In genomic region chr14:94863366-94863765, GRCh38 we compare ENCODE assay signal across 32 cellular contexts.
DNase-seq lines count a peak whose midpoint lies in the region; ATAC-seq, FAIRE-seq and TF ChIP-seq lines count a peak whose summit lies in the region.
"Had no signal": no experiment of that assay in that cellular context is flagged by ENCODE, and none has a peak within 500 bp of the region (broad histone marks: within the 10 kb centered on the region; RNA-seq: fewer than 3 reads in every experiment).

No MANE protein-coding gene starts in this region.

- no peaks in the 10 kb centered on the region for H3K36me3 Mint-ChIP-seq in activated T-cell treated with anti-CD3 and anti-CD28 coated beads, Interleukin-2, amount 50 U/mL, for 72 hours (ENCODE audit: insufficient read depth in 2 of 2)
- H3K36me3 Mint-ChIP-seq: CD14-positive monocyte; CD4-positive, alpha-beta memory T cell; CD4-positive, CD25-positive, alpha-beta regulatory T cell; CD8-positive, alpha-beta memory T cell; CD8-positive, alpha-beta T cell had no signal

- H3K36me3 ChIP-seq in HEK293 (ENCODE audit: control insufficient read depth in 2 of 2, insufficient read depth in 1 of 2, low read length in 2 of 2), result no peaks in the 10 kb centered on the region
- H3K36me3 ChIP-seq: BE2C; BLaER1; BLaER1 treated with 17β-estradiol and CSF1 and Interleukin-3, amounts not matched to agents 10 nM and 100 nM had no signal

- H3K27me3 Mint-ChIP-seq in activated T-cell treated with anti-CD3 and anti-CD28 coated beads, Interleukin-2, amount 50 U/mL, for 72 hours (ENCODE audit: low read depth), result peaks cover 30% of the 10 kb centered on the region

- H3K4me1 ChIP-seq in A549 (no peaks in the 10 kb centered on the region), HEK293 (ENCODE audit: control insufficient read depth, insufficient read depth, low read length) (no peaks in the 10 kb centered on the region)
- H3K4me1 ChIP-seq: BE2C, Caco-2 had no signal

- POLR2A ChIA-PET in A549 (lab: Yijun Ruan, JAX) (no interaction called here), HEK293 (lab: Yijun Ruan, JAX) (no interaction called here)

- H3K4me2 ChIP-seq in A549, result no peak overlapping the region
- H3K4me2 ChIP-seq: BLaER1; BLaER1 treated with 17β-estradiol and CSF1 and Interleukin-3, amounts not matched to agents 10 nM and 100 nM had no signal

- no peaks in the 10 kb centered on the region for H3K4me1 Mint-ChIP-seq in activated T-cell treated with anti-CD3 and anti-CD28 coated beads, Interleukin-2, amount 50 U/mL, for 72 hours (ENCODE audit: low read depth)
- H3K4me1 Mint-ChIP-seq: B cell; CD14-positive monocyte; CD4-positive, alpha-beta memory T cell; CD4-positive, CD25-positive, alpha-beta regulatory T cell; CD8-positive, alpha-beta memory T cell had no signal

- 63% methylated on average over 5 of the region's 5 CpGs for WGBS in A549 (ENCODE audit: missing lambda C conversion rate)

- H3K4me3 Mint-ChIP-seq in activated T-cell treated with anti-CD3 and anti-CD28 coated beads, Interleukin-2, amount 50 U/mL, for 72 hours, result no peak overlapping the region
- H3K4me3 Mint-ChIP-seq: B cell; CD14-positive monocyte; CD4-positive, alpha-beta memory T cell; CD4-positive, alpha-beta T cell; CD4-positive, CD25-positive, alpha-beta regulatory T cell; CD8-positive, alpha-beta memory T cell; CD8-positive, alpha-beta T cell had no signal

- TF ChIP-seq EP300 in A549 (IDR thresholded peaks at IDR 0.05), result no peak

- H3K9me3 Mint-ChIP-seq in activated T-cell treated with anti-CD3 and anti-CD28 coated beads, Interleukin-2, amount 50 U/mL, for 72 hours, result no peaks in the 10 kb centered on the region
- H3K9me3 Mint-ChIP-seq: CD4-positive, alpha-beta T cell; CD8-positive, alpha-beta T cell had no signal

- TF ChIP-seq CTCF in A549 (IDR thresholded peaks at IDR 0.05) (no peak), HEK293 (tag by site-specific recombination; IDR thresholded peaks at IDR 0.05) (no peak)

- H3K4me3 ChIP-seq in A549 (no peak overlapping the region), HEK293 (ENCODE audit: low read depth, low read length) (no peak overlapping the region)
- H3K4me3 ChIP-seq: BLaER1; BLaER1 treated with 17β-estradiol and CSF1 and Interleukin-3, amounts not matched to agents 10 nM and 100 nM had no signal

- FAIRE-seq in A549 (lab: Jason Lieb, UNC), result no peak
- FAIRE-seq: A204.1, D721Med had no signal

- CTCF ChIA-PET in A549 (lab: Yijun Ruan, JAX) (no interaction called here), HEK293 (lab: Yijun Ruan, JAX) (no interaction called here)

- TF ChIP-seq RAD21 in A549 (conservative IDR thresholded peaks at IDR 0.05 in 1 of 2, IDR thresholded peaks at IDR 0.05 in 1 of 2), result no peak

- H3K27ac ChIP-seq in A549 (no peak overlapping the region), HEK293 (ENCODE audit: extremely low read depth, low read depth, low read length) (no peak overlapping the region)
- H3K27ac ChIP-seq: 22Rv1; BLaER1; BLaER1 treated with 17β-estradiol and CSF1 and Interleukin-3, amounts not matched to agents 10 nM and 100 nM; C4-2B had no signal

- ATAC-seq in A549, result no peak
- ATAC-seq in HG02642 (IDR thresholded peaks at IDR 0.05; ENCODE audit: poor library complexity, unreplicated experiment), result no peak
- ATAC-seq in activated T-cell treated with anti-CD3 and anti-CD28 coated beads, Interleukin-2, amount 50 U/mL, for 72 hours (replicated peaks in 1 of 2), result no peak
- ATAC-seq: CD8-positive, alpha-beta T cell had no signal

- H3K9me3 ChIP-seq in A549 (no peaks in the 10 kb centered on the region), HEK293 (ENCODE audit: control insufficient read depth, insufficient read depth, low read depth, low read length) (no peaks in the 10 kb centered on the region)
- H3K9me3 ChIP-seq: BE2C; BLaER1; BLaER1 treated with 17β-estradiol and CSF1 and Interleukin-3, amounts not matched to agents 10 nM and 100 nM; Caco-2 had no signal

- DNase-seq in A549 (ENCODE audit: low read depth in 1 of 2, low spot score in 1 of 2), result no peak
- no peak for DNase-seq in activated T-cell treated with anti-CD3 and anti-CD28 coated beads, Interleukin-2, amount 50 U/mL, for 72 hours
- DNase-seq: 8988T; ACHN; AML-193; BE2C; C1 segment of cervical spinal cord; Caco-2; Calu3; CD4-positive, alpha-beta memory T cell; CD4-positive, alpha-beta T cell; CD4-positive, CD25-positive, alpha-beta regulatory T cell; CD8-positive, alpha-beta memory T cell; CD8-positive, alpha-beta T cell; COR-L47; DMS 273 treated with DMSO at 0.1 percent for 48 hours; DMS153; DMS53; DMS79; DMS79 treated with DMSO at 0.1 percent for 48 hours; DND-41; EL had no signal

- no peak overlapping the region for H3K27ac Mint-ChIP-seq in activated T-cell treated with anti-CD3 and anti-CD28 coated beads, Interleukin-2, amount 50 U/mL, for 72 hours
- H3K27ac Mint-ChIP-seq: B cell; CD14-positive monocyte; CD4-positive, alpha-beta memory T cell; CD4-positive, alpha-beta T cell; CD4-positive, CD25-positive, alpha-beta regulatory T cell; CD8-positive, alpha-beta memory T cell; CD8-positive, alpha-beta T cell had no signal

- no peak for TF ChIP-seq POLR2A in A549 (IDR thresholded peaks at IDR 0.05; ENCODE audit: low read length)

TF ChIP-seq in A549, 52 proteins besides CTCF, POLR2A, EP300 and RAD21:
- TF ChIP-seq ZC3H11A (IDR thresholded peaks at IDR 0.05) (peak; percentile 76), CBX8 (IDR thresholded peaks at IDR 0.05) (no peak), HOXB13 (CRISPR knock-in tag; IDR thresholded peaks at IDR 0.05; ENCODE audit: low read depth) (no peak), ZSCAN20 (CRISPR knock-in tag; IDR thresholded peaks at IDR 0.05) (no peak)

TF ChIP-seq in HEK293, 187 proteins besides CTCF, POLR2A, EP300 and RAD21 (continues in another document):
- TF ChIP-seq, protein P1, sequence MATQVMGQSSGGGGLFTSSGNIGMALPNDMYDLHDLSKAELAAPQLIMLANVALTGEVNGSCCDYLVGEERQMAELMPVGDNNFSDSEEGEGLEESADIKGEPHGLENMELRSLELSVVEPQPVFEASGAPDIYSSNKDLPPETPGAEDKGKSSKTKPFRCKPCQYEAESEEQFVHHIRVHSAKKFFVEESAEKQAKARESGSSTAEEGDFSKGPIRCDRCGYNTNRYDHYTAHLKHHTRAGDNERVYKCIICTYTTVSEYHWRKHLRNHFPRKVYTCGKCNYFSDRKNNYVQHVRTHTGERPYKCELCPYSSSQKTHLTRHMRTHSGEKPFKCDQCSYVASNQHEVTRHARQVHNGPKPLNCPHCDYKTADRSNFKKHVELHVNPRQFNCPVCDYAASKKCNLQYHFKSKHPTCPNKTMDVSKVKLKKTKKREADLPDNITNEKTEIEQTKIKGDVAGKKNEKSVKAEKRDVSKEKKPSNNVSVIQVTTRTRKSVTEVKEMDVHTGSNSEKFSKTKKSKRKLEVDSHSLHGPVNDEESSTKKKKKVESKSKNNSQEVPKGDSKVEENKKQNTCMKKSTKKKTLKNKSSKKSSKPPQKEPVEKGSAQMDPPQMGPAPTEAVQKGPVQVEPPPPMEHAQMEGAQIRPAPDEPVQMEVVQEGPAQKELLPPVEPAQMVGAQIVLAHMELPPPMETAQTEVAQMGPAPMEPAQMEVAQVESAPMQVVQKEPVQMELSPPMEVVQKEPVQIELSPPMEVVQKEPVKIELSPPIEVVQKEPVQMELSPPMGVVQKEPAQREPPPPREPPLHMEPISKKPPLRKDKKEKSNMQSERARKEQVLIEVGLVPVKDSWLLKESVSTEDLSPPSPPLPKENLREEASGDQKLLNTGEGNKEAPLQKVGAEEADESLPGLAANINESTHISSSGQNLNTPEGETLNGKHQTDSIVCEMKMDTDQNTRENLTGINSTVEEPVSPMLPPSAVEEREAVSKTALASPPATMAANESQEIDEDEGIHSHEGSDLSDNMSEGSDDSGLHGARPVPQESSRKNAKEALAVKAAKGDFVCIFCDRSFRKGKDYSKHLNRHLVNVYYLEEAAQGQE (tag by site-specific recombination; IDR thresholded peaks at IDR 0.05), result 0 out of 2 replicates have a peak, but pooled peaks have one; percentile 16
- TF ChIP-seq ZNF792 (tag by site-specific recombination; IDR thresholded peaks at IDR 0.05) (no peak), ZNF426 (tag by site-specific recombination; IDR thresholded peaks at IDR 0.05) (peak; percentile 64), ZNF623 (tag by site-specific recombination; IDR thresholded peaks at IDR 0.05) (0 out of 2 replicates have a peak, but pooled peaks have one; percentile 39), ZNF514 (tag by site-specific recombination; IDR thresholded peaks at IDR 0.05) (no peak), ZNF555 (tag by site-specific recombination; conservative IDR thresholded peaks at IDR 0.05) (peak; percentile 53)
- TF ChIP-seq, protein P2, sequence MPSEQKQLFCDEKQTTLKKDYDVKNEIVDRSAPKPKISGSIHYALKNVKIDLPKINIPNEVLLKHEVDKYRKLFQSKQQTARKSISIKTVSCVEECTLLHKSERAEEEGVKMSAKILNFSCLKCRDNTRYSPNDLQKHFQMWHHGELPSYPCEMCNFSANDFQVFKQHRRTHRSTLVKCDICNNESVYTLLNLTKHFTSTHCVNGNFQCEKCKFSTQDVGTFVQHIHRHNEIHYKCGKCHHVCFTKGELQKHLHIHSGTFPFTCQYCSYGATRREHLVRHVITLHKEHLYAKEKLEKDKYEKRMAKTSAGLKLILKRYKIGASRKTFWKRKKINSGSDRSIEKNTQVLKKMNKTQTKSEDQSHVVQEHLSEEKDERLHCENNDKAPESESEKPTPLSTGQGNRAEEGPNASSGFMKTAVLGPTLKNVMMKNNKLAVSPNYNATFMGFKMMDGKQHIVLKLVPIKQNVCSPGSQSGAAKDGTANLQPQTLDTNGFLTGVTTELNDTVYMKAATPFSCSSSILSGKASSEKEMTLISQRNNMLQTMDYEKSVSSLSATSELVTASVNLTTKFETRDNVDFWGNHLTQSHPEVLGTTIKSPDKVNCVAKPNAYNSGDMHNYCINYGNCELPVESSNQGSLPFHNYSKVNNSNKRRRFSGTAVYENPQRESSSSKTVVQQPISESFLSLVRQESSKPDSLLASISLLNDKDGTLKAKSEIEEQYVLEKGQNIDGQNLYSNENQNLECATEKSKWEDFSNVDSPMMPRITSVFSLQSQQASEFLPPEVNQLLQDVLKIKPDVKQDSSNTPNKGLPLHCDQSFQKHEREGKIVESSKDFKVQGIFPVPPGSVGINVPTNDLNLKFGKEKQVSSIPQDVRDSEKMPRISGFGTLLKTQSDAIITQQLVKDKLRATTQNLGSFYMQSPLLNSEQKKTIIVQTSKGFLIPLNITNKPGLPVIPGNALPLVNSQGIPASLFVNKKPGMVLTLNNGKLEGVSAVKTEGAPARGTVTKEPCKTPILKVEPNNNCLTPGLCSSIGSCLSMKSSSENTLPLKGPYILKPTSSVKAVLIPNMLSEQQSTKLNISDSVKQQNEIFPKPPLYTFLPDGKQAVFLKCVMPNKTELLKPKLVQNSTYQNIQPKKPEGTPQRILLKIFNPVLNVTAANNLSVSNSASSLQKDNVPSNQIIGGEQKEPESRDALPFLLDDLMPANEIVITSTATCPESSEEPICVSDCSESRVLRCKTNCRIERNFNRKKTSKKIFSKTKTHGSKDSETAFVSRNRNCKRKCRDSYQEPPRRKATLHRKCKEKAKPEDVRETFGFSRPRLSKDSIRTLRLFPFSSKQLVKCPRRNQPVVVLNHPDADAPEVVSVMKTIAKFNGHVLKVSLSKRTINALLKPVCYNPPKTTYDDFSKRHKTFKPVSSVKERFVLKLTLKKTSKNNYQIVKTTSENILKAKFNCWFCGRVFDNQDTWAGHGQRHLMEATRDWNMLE (tag by site-specific recombination; conservative IDR thresholded peaks at IDR 0.05; ENCODE audit: low read depth), result peak; percentile 70
